In the genomic region with DNA sequence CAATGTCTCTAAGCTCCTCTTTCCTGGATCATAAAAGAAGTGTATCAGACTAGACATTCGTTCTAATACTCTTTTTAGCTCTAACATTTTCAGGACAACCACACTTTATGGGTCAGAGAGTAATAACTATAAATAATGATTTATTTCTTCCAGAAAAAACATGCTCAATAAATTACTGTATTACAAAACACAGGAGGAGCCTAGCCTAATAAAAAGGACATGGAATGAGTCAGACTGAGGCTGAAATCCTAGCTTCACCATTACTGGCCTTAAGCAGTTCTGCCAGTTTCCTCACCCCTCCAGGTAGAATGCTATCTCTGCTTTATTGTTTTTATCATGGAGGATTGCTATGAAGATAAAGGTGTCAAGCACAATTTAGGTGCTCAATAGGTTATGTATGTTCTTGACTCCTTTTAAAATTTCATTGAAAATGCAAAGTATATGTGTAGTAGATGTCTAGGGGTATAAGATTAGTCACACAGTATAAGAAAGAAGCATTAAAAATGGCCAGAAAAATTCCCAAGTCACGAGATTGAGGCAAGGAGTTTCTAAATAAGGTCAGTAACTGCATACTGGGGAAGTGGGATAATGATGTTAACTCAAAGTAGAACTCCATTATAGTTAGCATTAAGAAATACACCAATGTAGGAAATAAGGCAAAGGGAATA, we compare ENCODE assay signal across 12 cellular contexts.
DNase-seq lines count a peak whose midpoint lies in the region; ATAC-seq, FAIRE-seq and TF ChIP-seq lines count a peak whose summit lies in the region.
"Had no signal": no experiment of that assay in that cellular context is flagged by ENCODE, and none has a peak within 500 bp of the region (broad histone marks: within the 10 kb centered on the region; RNA-seq: fewer than 3 reads in every experiment).

No MANE protein-coding gene starts in this region.

- H3K4me1 ChIP-seq in RWPE2 (ENCODE audit: insufficient read depth, poor library complexity, severe bottlenecking) = peaks cover 59% of the 10 kb centered on the region
- peaks cover 10 to 13% of the 10 kb centered on the region in 2 donors for H3K4me1 ChIP-seq in small intestine (ENCODE audit: control insufficient read depth in 2 of 2, insufficient read depth in 1 of 2, low read depth in 1 of 2, low read length in 1 of 2)
- H3K4me1 ChIP-seq: parathyroid adenoma had no signal

- TF ChIP-seq CTCF in RWPE2 (IDR thresholded peaks at IDR 0.05; ENCODE audit: poor library complexity, severe bottlenecking) (no peak), fibroblast of pulmonary artery (IDR thresholded peaks at IDR 0.05; ENCODE audit: low read length, missing control alignments) (no peak)

- H3K36me3 ChIP-seq in RWPE2 (ENCODE audit: low read depth) = no peaks in the 10 kb centered on the region
- no peaks in the 10 kb centered on the region for H3K36me3 ChIP-seq in small intestine (ENCODE audit: control insufficient read depth in 2 of 2, insufficient read depth in 2 of 2, low read length in 2 of 2)

- peak overlapping the region; percentile 92 for H3K27ac ChIP-seq in RWPE2 (ENCODE audit: poor library complexity, severe bottlenecking)
- no peak overlapping the region for H3K27ac ChIP-seq in small intestine (ENCODE audit: low read depth in 1 of 2, low read length in 1 of 2)
- H3K27ac ChIP-seq: parathyroid adenoma had no signal

- 20 to 47% (median 27%) methylated on average over 2 of the region's 2 CpGs for WGBS in small intestine, 3 donors

- H3K27me3 ChIP-seq in RWPE2 (ENCODE audit: insufficient read depth, poor library complexity, severe bottlenecking) = no peaks in the 10 kb centered on the region
- no peaks in the 10 kb centered on the region for H3K27me3 ChIP-seq in small intestine (ENCODE audit: control insufficient read depth in 2 of 2, insufficient read depth in 2 of 2, low read length in 2 of 2)

- H3K4me3 ChIP-seq in RWPE2 (ENCODE audit: severe bottlenecking) = no peak overlapping the region
- H3K4me3 ChIP-seq in fibroblast of pulmonary artery (replicated peaks; ENCODE audit: low read depth, low read length) = no peak overlapping the region
- no peak overlapping the region for H3K4me3 ChIP-seq in small intestine (ENCODE audit: low read depth in 1 of 2, low read length in 2 of 2)

- FAIRE-seq in small intestine (lab: Jason Lieb, UNC) = no peak

- peak; percentile 34 for DNase-seq in H4 (ENCODE audit: low spot score)
- no peak for DNase-seq in RWPE2 (ENCODE audit: low spot score)
- DNase-seq in fibroblast of pulmonary artery (ENCODE audit: low read depth) = peak; percentile 61
- DNase-seq in small intestine = peak; percentile 59
- no peak for DNase-seq in CD1c-positive myeloid dendritic cell (ENCODE audit: extremely low spot score)
- DNase-seq in HUDEP-2 (lab: John Stamatoyannopoulos, UW; ENCODE audit: unreplicated experiment in 76 of 76) = no peak
- DNase-seq: hypothalamus; NCI-H345; stimulated activated CD4-positive, alpha-beta T cell treated with anti-CD3 and anti-CD28 coated beads, Interleukin-4, amount 100 ng/mL, for 4 hours had no signal

- ATAC-seq in RWPE2 (ENCODE audit: low read depth) = peak; percentile 86
- no peak for ATAC-seq in GM18870 (IDR thresholded peaks at IDR 0.05; ENCODE audit: unreplicated experiment)
- ATAC-seq in GM19452 (IDR thresholded peaks at IDR 0.05; ENCODE audit: unreplicated experiment) = no peak

- H3K9me3 ChIP-seq in RWPE2 (ENCODE audit: severe bottlenecking) (no peaks in the 10 kb centered on the region), small intestine (ENCODE audit: control insufficient read depth, low read depth) (no peaks in the 10 kb centered on the region)

Comparison
In these comparisons a context has a peak if more than half of its experiments do, and no peak if none do; other contexts are left out.
1. DNase-seq: peak in H4 (single experiment), fibroblast of pulmonary artery (single experiment) and small intestine (single experiment); none in RWPE2 (single experiment), CD1c-positive myeloid dendritic cell (single experiment) and HUDEP-2 (0 of 76).